7 cellular contexts compared by ENCODE assay signal in genomic region chr5:146291421-146292074, GRCh38. TPM values are rescaled to one million over a fixed set of nuclear protein-coding genes. Genes with fewer than 3 reads are reported as not detected.
DNase-seq lines count a peak whose midpoint lies in the region; ATAC-seq and TF ChIP-seq lines count a peak whose summit lies in the region.

No MANE protein-coding gene starts in this region.

- H3K4me1 ChIP-seq in lower lobe of right lung: no peaks in the 10 kb centered on the region

- H3K4me3 ChIP-seq in lower lobe of right lung: no peak overlapping the region

- intact Hi-C loops in lower lobe of right lung (cut with DNase I): loop anchor here (5.0 kb wide), 1 partner anchor 136 kb away; no protein-coding TSS in a partner anchor

- DNase-seq in EL (peak; percentile 58), NOMO-1 (lab: John Stamatoyannopoulos, UW; ENCODE audit: unreplicated experiment in 2 of 2) (peak; percentile 4 to 40), cerebellar cortex (ENCODE audit: low spot score) (peak; percentile 47), lower lobe of right lung (no peak)
- DNase-seq in NK-92 treated with Interleukin-12 subunit alpha and Interleukin-12 subunit beta, amount 100 ng/mL, for 24 hours (lab: John Stamatoyannopoulos, UW): no peak

- peaks cover 12% of the 10 kb centered on the region for H3K36me3 ChIP-seq in lower lobe of right lung

- peak; percentile 81 for ATAC-seq in GM19372 (IDR thresholded peaks at IDR 0.05; ENCODE audit: low read depth, unreplicated experiment)
- peak; percentile 91 for ATAC-seq in HG03432 (IDR thresholded peaks at IDR 0.05; ENCODE audit: unreplicated experiment)
- peak; percentile 52 to 54 for ATAC-seq in lower lobe of right lung

- H3K27me3 ChIP-seq in lower lobe of right lung (ENCODE audit: low read depth): no peaks in the 10 kb centered on the region

- H3K27ac ChIP-seq in lower lobe of right lung: no peak overlapping the region

- TF ChIP-seq CTCF in lower lobe of right lung (IDR thresholded peaks at IDR 0.05): peak; percentile 49

- H3K9me3 ChIP-seq in lower lobe of right lung: no peaks in the 10 kb centered on the region

RNA-seq across cellular contexts. Expression of gene POU4F3, which starts 47.1 kb away (rescaled TPM):
- total RNA-seq in lower lobe of right lung: not detected

Comparison
In these comparisons a context has a peak if more than half of its experiments do, and no peak if none do; other contexts are left out.
1. DNase-seq: peak in EL (single experiment), NOMO-1 (2 of 2) and cerebellar cortex (single experiment); none in lower lobe of right lung (single experiment) and NK-92 treated with Interleukin-12 subunit alpha and Interleukin-12 subunit beta, amount 100 ng/mL, for 24 hours (single experiment).
2. Peak in every context shown above with its lines, with median percentiles within 50 percentile points of each other: ATAC-seq.